Comparison of ENCODE assay signal across 10 cellular contexts in genomic region chr17:75069783-75070182, GRCh38. TPM values are rescaled to one million over a fixed set of nuclear protein-coding genes. Genes with fewer than 3 reads are reported as not detected.
DNase-seq lines count a peak whose midpoint lies in the region; ATAC-seq, FAIRE-seq and TF ChIP-seq lines count a peak whose summit lies in the region.
"Had no signal": no experiment of that assay in that cellular context is flagged by ENCODE, and none has a peak within 500 bp of the region (broad histone marks: within the 10 kb centered on the region; RNA-seq: fewer than 3 reads in every experiment).

No MANE protein-coding gene starts in this region.

- ATAC-seq in stimulated activated naive CD8-positive, alpha-beta T cell treated with anti-CD3 and anti-CD28 coated beads, Interleukin-15, Interleukin-2, amounts not matched to agents 100 U/mL and 50 U/mL, for 24 hours, result no peak
- ATAC-seq in HG03045 (IDR thresholded peaks at IDR 0.05; ENCODE audit: unreplicated experiment) (no peak), GM18502 (IDR thresholded peaks at IDR 0.05; ENCODE audit: poor library complexity, unreplicated experiment) (no peak)

- H3K27ac ChIP-seq in parathyroid adenoma, result no peak overlapping the region
- H3K27ac ChIP-seq: BLaER1 had no signal

- H3K9ac ChIP-seq in parathyroid adenoma, result no peak overlapping the region
- H3K9ac ChIP-seq: BLaER1 had no signal

- H3K27me3 ChIP-seq in bronchial epithelial cell (ENCODE audit: control insufficient read depth, insufficient read depth, low read length) (no peaks in the 10 kb centered on the region), parathyroid adenoma (ENCODE audit: control insufficient read depth, insufficient read depth, low read length) (no peaks in the 10 kb centered on the region)
- H3K27me3 ChIP-seq: BLaER1 had no signal

- no peak overlapping the region for H3K4me2 ChIP-seq in parathyroid adenoma (ENCODE audit: low read length)
- H3K4me2 ChIP-seq: BLaER1 had no signal

- TF ChIP-seq CTCF in bronchial epithelial cell (IDR thresholded peaks at IDR 0.05; ENCODE audit: insufficient read depth, low read length, severe bottlenecking) (peak; percentile 44), parathyroid adenoma (IDR thresholded peaks at IDR 0.05) (peak; percentile 41)

- H3K79me2 ChIP-seq in parathyroid adenoma, result no peaks in the 10 kb centered on the region

- no peaks in the 10 kb centered on the region for H3K9me3 ChIP-seq in parathyroid adenoma (ENCODE audit: control insufficient read depth, low read length)
- H3K9me3 ChIP-seq: BLaER1 had no signal

- no peak overlapping the region for H3K4me3 ChIP-seq in bronchial epithelial cell (ENCODE audit: low read depth, low read length)
- H3K4me3 ChIP-seq in parathyroid adenoma (ENCODE audit: low read depth, low read length), result no peak overlapping the region
- H3K4me3 ChIP-seq: BLaER1 had no signal

- H2AFZ ChIP-seq in parathyroid adenoma, result no peak overlapping the region

- FAIRE-seq in bronchial epithelial cell (lab: Jason Lieb, UNC), result no peak

- peak; percentile 8 for DNase-seq in NCI-H2171 treated with DMSO at 0.1 percent for 48 hours (lab: John Stamatoyannopoulos, UW)
- no peak for DNase-seq in NCI-H2171 (lab: John Stamatoyannopoulos, UW)
- DNase-seq in M059J (ENCODE audit: low read depth), result peak; percentile 44
- peak; percentile 47 for DNase-seq in bronchial epithelial cell (ENCODE audit: low read depth)
- DNase-seq in stimulated activated naive CD8-positive, alpha-beta T cell treated with anti-CD3 and anti-CD28 coated beads, Interleukin-15, Interleukin-2, amounts not matched to agents 100 U/mL and 50 U/mL, for 24 hours, result no peak
- DNase-seq: NCI-H446 treated with DMSO at 0.1 percent for 48 hours had no signal

- no peaks in the 10 kb centered on the region for H3K36me3 ChIP-seq in bronchial epithelial cell (ENCODE audit: control insufficient read depth, insufficient read depth, low read length)
- H3K36me3 ChIP-seq in parathyroid adenoma (ENCODE audit: control insufficient read depth, insufficient read depth, low read length), result no peaks in the 10 kb centered on the region

- H3K4me1 ChIP-seq in parathyroid adenoma, result no peaks in the 10 kb centered on the region

RNA-seq across cellular contexts. Expression of gene SLC16A5, which starts 18.0 kb away (rescaled TPM):
- total RNA-seq in M059J (2014; rRNA removed; shearing (Covaris generic)), result 0.07 TPM in 1 of 2 replicates, not detected in the other
- 15.0 and 18.1 TPM in 2 replicates for total RNA-seq in bronchial epithelial cell

RNA-seq across cellular contexts. Expression of gene KCTD2, which starts 22.8 kb away (rescaled TPM):
- total RNA-seq in M059J (2014; rRNA removed; shearing (Covaris generic)), result 18.9 and 25.1 TPM in 2 replicates
- 5.0 and 7.8 TPM in 2 replicates for total RNA-seq in bronchial epithelial cell

RNA-seq across cellular contexts. Expression of gene ATP5PD, which starts 23.0 kb away (rescaled TPM):
- 440 and 491 TPM in 2 replicates for total RNA-seq in M059J (2014; rRNA removed; shearing (Covaris generic))
- 239 and 277 TPM in 2 replicates for total RNA-seq in bronchial epithelial cell

RNA-seq across cellular contexts. Expression of gene ARMC7, which starts 40.0 kb away (rescaled TPM):
- 4.8 and 6.1 TPM in 2 replicates for total RNA-seq in M059J (2014; rRNA removed; shearing (Covaris generic))
- 1.8 and 3.2 TPM in 2 replicates for total RNA-seq in bronchial epithelial cell

RNA-seq across cellular contexts. Expression of gene MRPL58, which starts 57.3 kb away (rescaled TPM):
- 55.7 and 65.0 TPM in 2 replicates for total RNA-seq in M059J (2014; rRNA removed; shearing (Covaris generic))
- total RNA-seq in bronchial epithelial cell, result 23.8 and 41.6 TPM in 2 replicates

Comparison
In these comparisons a context has a peak if more than half of its experiments do, and no peak if none do; other contexts are left out.
1. DNase-seq: peak in NCI-H2171 treated with DMSO at 0.1 percent for 48 hours (single experiment), M059J (single experiment) and bronchial epithelial cell (single experiment); none in NCI-H2171 (single experiment) and stimulated activated naive CD8-positive, alpha-beta T cell treated with anti-CD3 and anti-CD28 coated beads, Interleukin-15, Interleukin-2, amounts not matched to agents 100 U/mL and 50 U/mL, for 24 hours (single experiment).
2. RNA of gene SLC16A5, which starts 18.0 kb away (total RNA-seq): 15.0 to 18.1 TPM in bronchial epithelial cell; 0.07 TPM in M059J; every median in the first group is over 10 times any median in the second.